16 cellular contexts compared by ENCODE assay signal in genomic region chrX:31057691-31058090, GRCh38. TPM values are rescaled to one million over a fixed set of nuclear protein-coding genes. Genes with fewer than 3 reads are reported as not detected.
"Had no signal": no experiment of that assay in that cellular context is flagged by ENCODE, and none has a peak within 500 bp of the region (broad histone marks: within the 10 kb centered on the region; RNA-seq: fewer than 3 reads in every experiment).

No MANE protein-coding gene starts in this region.

- DNase-seq: activated naive CD4-positive, alpha-beta T cell treated with Interleukin-2 at 50 U/mL for 16 hours; caudate nucleus; islet precursor cell; right cardiac atrium; SW 1271; tibial artery had no signal

- H3K27ac Mint-ChIP-seq: mesothelial cell of epicardium had no signal

- H3K4me1 Mint-ChIP-seq: mesothelial cell of epicardium, neural crest cell had no signal

- H3K27ac ChIP-seq: hepatocyte, prostate gland, skin epidermis, tibial artery had no signal

- H3K4me3 ChIP-seq: hepatocyte, lung, prostate gland, skin epidermis, tibial artery had no signal

- H3K4me3 Mint-ChIP-seq: mesothelial cell of epicardium, neural crest cell had no signal

- H3K9me3 ChIP-seq: prostate gland, tibial artery had no signal

- H3K27me3 ChIP-seq: hepatocyte, tibial artery had no signal

- H2AFZ ChIP-seq: hepatocyte had no signal

- H3K4me1 ChIP-seq: prostate gland, tibial artery had no signal

- ATAC-seq: esophagus mucosa, right cardiac atrium had no signal

- H3K79me2 ChIP-seq: hepatocyte had no signal

- H3K36me3 ChIP-seq: prostate gland, tibial artery had no signal

- H3K4me2 ChIP-seq: hepatocyte had no signal

- H3K36me3 Mint-ChIP-seq: mesothelial cell of epicardium had no signal

RNA-seq across cellular contexts. Expression of gene FTHL17, which starts 14.2 kb away (rescaled TPM):
- total RNA-seq: esophagus mucosa, hepatocyte, lung, mesothelial cell of epicardium, neural crest cell, osteoblast, right cardiac atrium, SK-MEL-5, subcutaneous adipose tissue had no signal
- polyA plus RNA-seq: hepatocyte, lung, right cardiac atrium had no signal
